18 cellular contexts compared by ENCODE assay signal in the genomic region with DNA sequence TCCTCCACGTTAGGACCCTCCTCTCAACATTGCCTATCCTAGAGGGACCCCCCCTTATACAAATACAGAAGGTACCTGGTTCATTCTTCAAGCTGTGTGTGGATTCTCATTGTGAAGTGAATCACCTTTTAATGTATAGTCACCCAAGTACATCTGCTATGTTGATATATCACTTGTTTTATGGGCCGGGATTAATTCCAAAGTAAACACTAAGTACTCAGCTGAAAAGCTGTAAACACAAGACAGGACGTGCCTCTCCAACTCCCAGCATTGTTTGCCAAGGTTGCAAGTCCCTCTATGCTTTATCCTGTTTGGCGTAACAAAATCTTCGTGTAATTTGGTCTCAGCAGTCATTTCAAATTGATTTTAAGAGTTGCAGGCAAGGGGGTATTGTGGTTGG.
"Had no signal": no experiment of that assay in that cellular context is flagged by ENCODE, and none has a peak within 500 bp of the region (broad histone marks: within the 10 kb centered on the region; RNA-seq: fewer than 3 reads in every experiment).

No MANE protein-coding gene starts in this region.

- DNase-seq: activated CD4-positive, alpha-beta T cell treated with anti-CD3 and anti-CD28 coated beads for 4 hours; activated CD8-positive, alpha-beta memory T cell treated with anti-CD3 and anti-CD28 coated beads, Interleukin-2, amount 50 U/mL, for 48 hours; activated CD8-positive, alpha-beta T cell treated with anti-CD3 and anti-CD28 coated beads, Interleukin-2, amount 10 ng/mL, durations not matched to agents 7 days and 5 days; activated naive CD4-positive, alpha-beta T cell; effector CD4-positive, alpha-beta T cell; foreskin melanocyte; heart right ventricle; left ventricle myocardium superior; mesenchymal stem cell; occipital lobe; stimulated activated CD4-positive, alpha-beta T cell treated with anti-CD3 and anti-CD28 coated beads, Interleukin-2, amount 100 ng/mL, for 24 hours; stimulated activated naive CD4-positive, alpha-beta T cell; upper lobe of left lung had no signal

- FAIRE-seq: astrocyte, colon, endothelial cell of umbilical vein, islet of Langerhans had no signal

- ATAC-seq: activated CD8-positive, alpha-beta T cell treated with anti-CD3 and anti-CD28 coated beads, Interleukin-2, amount 10 ng/mL, durations not matched to agents 7 days and 5 days; heart right ventricle; left ventricle myocardium superior; sciatic nerve had no signal
